16 cellular contexts compared by ENCODE assay signal in genomic region chr19:18443406-18443805, GRCh38. TPM values are rescaled to one million over a fixed set of nuclear protein-coding genes. Genes with fewer than 3 reads are reported as not detected.
A peak's percentile ranks its signal among the peaks of the same experiment; 100 is the strongest.
DNase-seq lines count a peak whose midpoint lies in the region; ATAC-seq and TF ChIP-seq lines count a peak whose summit lies in the region.
"Had no signal": no experiment of that assay in that cellular context is flagged by ENCODE, and none has a peak within 500 bp of the region (broad histone marks: within the 10 kb centered on the region; RNA-seq: fewer than 3 reads in every experiment).

No MANE protein-coding gene starts in this region.

- peaks cover 21% of the 10 kb centered on the region for H3K36me3 Mint-ChIP-seq in T-cell
- H3K36me3 Mint-ChIP-seq in nephron (ENCODE audit: low read depth), result peaks cover 9% of the 10 kb centered on the region

- ATAC-seq in Right ventricle myocardium inferior (no peak), T-cell (replicated peaks in 1 of 4) (no peak), HG03439 (IDR thresholded peaks at IDR 0.05; ENCODE audit: unreplicated experiment) (no peak), Right ventricle myocardium superior (ENCODE audit: poor library complexity) (no peak)
- ATAC-seq: PC-3 had no signal

- TF ChIP-seq CTCF in nephron (IDR thresholded peaks at IDR 0.05; ENCODE audit: unreplicated experiment in 3 of 3), result no peak

- intact Hi-C loops in Right ventricle myocardium inferior (cut with DNase I), result no loop called here
- intact Hi-C loops in cardiac septum (cut with DNase I), result no loop called here
- intact Hi-C loops in Right ventricle myocardium superior (cut with DNase I), result no loop called here

- DNase-seq in Right ventricle myocardium inferior (ENCODE audit: missing footprints) (peak; percentile 42), cardiac septum (ENCODE audit: low spot score) (no peak), T-cell (no peak), ureter (ENCODE audit: low spot score) (no peak), Right ventricle myocardium superior (no peak)
- DNase-seq: AML-193; CD4-positive, alpha-beta memory T cell; GOT3; MG63; NCI-H1105; NCI-H187; NCI-H446; PC-3 had no signal

- peaks cover 0 to 3% (median 0%) of the 10 kb centered on the region in 3 donors for H3K9me3 Mint-ChIP-seq in T-cell
- H3K9me3 Mint-ChIP-seq in nephron, result no peaks in the 10 kb centered on the region

- H3K4me1 Mint-ChIP-seq in T-cell (peaks cover 22 to 36% (median 30%) of the 10 kb centered on the region in 3 donors), nephron (peaks cover 41% of the 10 kb centered on the region)

- POLR2A ChIA-PET in T-cell (lab: Charles Lee), result interaction anchor here in 1 of 2 donors (0.5 kb wide), 1 partner anchor 337 kb away, joined by 4 read pairs; no protein-coding TSS in a partner anchor

- H3K4me3 Mint-ChIP-seq in T-cell, result no peak overlapping the region
- peak overlapping the region; percentile 54 to 94 (median 82) for H3K4me3 Mint-ChIP-seq in nephron

- CTCF ChIA-PET in T-cell (lab: Charles Lee), result interaction anchor here in 1 of 2 donors (0.6 kb wide), 1 partner anchor 1798 kb away, joined by 8 read pairs; no protein-coding TSS in a partner anchor

- peak overlapping the region; percentile 16 to 59 for H3K27ac Mint-ChIP-seq in T-cell
- H3K27ac Mint-ChIP-seq in nephron, result peak overlapping the region; percentile 37 to 56 (median 45)

- no peaks in the 10 kb centered on the region for H3K27me3 Mint-ChIP-seq in T-cell
- H3K27me3 Mint-ChIP-seq in nephron (ENCODE audit: low read depth), result no peaks in the 10 kb centered on the region
- H3K27me3 Mint-ChIP-seq: CD4-positive, alpha-beta memory T cell had no signal

RNA-seq across cellular contexts. Expression of gene ISYNA1, which starts 5.5 kb away (rescaled TPM):
- 26.0 TPM for total RNA-seq in Right ventricle myocardium inferior
- 32.9 TPM for total RNA-seq in cardiac septum
- 10 to 100 TPM; 38.3 to 59.8 (median 55.0) TPM for total RNA-seq in T-cell
- 116 TPM for total RNA-seq in ureter
- total RNA-seq in Right ventricle myocardium superior, result 26.0 TPM

RNA-seq across cellular contexts. Expression of gene SSBP4, which starts 24.2 kb away (rescaled TPM):
- 36.2 TPM for total RNA-seq in Right ventricle myocardium inferior
- total RNA-seq in cardiac septum, result 47.4 TPM
- total RNA-seq in T-cell, result 100 to 1,000 TPM in 4 of 5 donors, 10 to 100 TPM in 1; 71.3 to 127 (median 102) TPM
- total RNA-seq in ureter, result 74.7 TPM
- 30.4 TPM for total RNA-seq in Right ventricle myocardium superior

RNA-seq across cellular contexts. Expression of gene LRRC25, which starts 46.0 kb away (rescaled TPM):
- total RNA-seq in Right ventricle myocardium inferior, result 5.0 TPM
- total RNA-seq in cardiac septum, result 2.5 TPM
- under 1 TPM in 3 of 5 donors, not detected in 2; 0.16 to 0.33 (median 0.30) TPM for total RNA-seq in T-cell
- 3.6 TPM for total RNA-seq in ureter
- 3.6 TPM for total RNA-seq in Right ventricle myocardium superior
- total RNA-seq: Daoy, PC-3 had no signal

RNA-seq across cellular contexts. Expression of gene GDF15, which starts 57.4 kb away (rescaled TPM):
- total RNA-seq in Right ventricle myocardium inferior (0.46 TPM), cardiac septum (4.3 TPM), T-cell (1 to 10 TPM in 3 of 5 donors, not detected in 2; 1.5 to 1.7 (median 1.5) TPM), ureter (84.1 TPM), Right ventricle myocardium superior (0.54 TPM)

Comparison
In these comparisons a context has a peak if more than half of its experiments do, and no peak if none do; other contexts are left out.
1. H3K4me3 Mint-ChIP-seq: peak in nephron (3 of 3); none in T-cell (0 of 3).